ENCODE assay signal across 8 cellular contexts in the genomic region with DNA sequence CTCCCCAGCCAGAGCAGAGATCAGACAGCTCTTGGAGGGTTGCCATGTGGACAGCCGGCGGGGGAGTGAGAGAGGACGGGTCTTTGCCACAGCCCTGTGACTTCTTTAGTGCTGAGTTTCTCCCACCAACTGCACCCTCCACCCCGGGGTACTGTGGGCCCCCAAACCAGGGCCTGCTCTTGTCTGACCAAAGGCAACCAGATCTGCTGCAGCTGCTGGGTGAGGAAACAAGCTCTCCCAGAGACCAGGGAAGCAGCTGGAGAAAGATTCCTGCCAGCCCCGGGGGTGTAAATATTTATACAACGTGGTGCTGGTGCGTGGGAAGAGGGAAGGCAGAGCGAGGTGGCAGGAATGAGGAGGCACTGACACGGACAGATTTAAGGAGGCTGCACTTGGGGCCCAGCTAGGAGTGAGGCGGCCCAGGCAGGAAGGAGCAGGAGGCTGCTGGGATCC. TPM values are rescaled to one million over a fixed set of nuclear protein-coding genes. Genes with fewer than 3 reads are reported as not detected.
DNase-seq lines count a peak whose midpoint lies in the region; ATAC-seq and TF ChIP-seq lines count a peak whose summit lies in the region.

No MANE protein-coding gene starts in this region.

- H3K4me3 Mint-ChIP-seq in dendritic cell treated with granulocyte-macrophage colony-stimulating factor and Interleukin-4, amounts not matched to agents 40 ng/mL and 50 ng/mL, for 4 days = peak overlapping the region; percentile 60

- H3K9me3 ChIP-seq in mucosa of descending colon = no peaks in the 10 kb centered on the region

- in situ Hi-C loops in G401 (cut with HindIII; ENCODE audit: low sequenced_read_pairs) = no loop called here

- H3K36me3 ChIP-seq in mucosa of descending colon (ENCODE audit: low read depth) = no peaks in the 10 kb centered on the region

- peaks cover 17% of the 10 kb centered on the region for H3K4me1 ChIP-seq in mucosa of descending colon (ENCODE audit: low read depth)

- intact Hi-C loops in dendritic cell treated with granulocyte-macrophage colony-stimulating factor and Interleukin-4, amounts not matched to agents 40 ng/mL and 50 ng/mL, for 4 days (cut with micrococcal nuclease) = no loop called here
- intact Hi-C loops in mucosa of descending colon (cut with DNase I, micrococcal nuclease) = no loop called here

- peaks cover 42% of the 10 kb centered on the region for H3K4me1 Mint-ChIP-seq in dendritic cell treated with granulocyte-macrophage colony-stimulating factor and Interleukin-4, amounts not matched to agents 40 ng/mL and 50 ng/mL, for 4 days (ENCODE audit: low read depth)

- peak overlapping the region; percentile 93 for H3K27ac Mint-ChIP-seq in dendritic cell treated with granulocyte-macrophage colony-stimulating factor and Interleukin-4, amounts not matched to agents 40 ng/mL and 50 ng/mL, for 4 days

- H3K9me3 Mint-ChIP-seq in dendritic cell treated with granulocyte-macrophage colony-stimulating factor and Interleukin-4, amounts not matched to agents 40 ng/mL and 50 ng/mL, for 4 days = peaks cover 2% of the 10 kb centered on the region

- peak; percentile 82 for DNase-seq in EL
- DNase-seq in NCI-H226 = peak; percentile 73
- peak in 2 of 3 donors; percentile 64 to 70 for DNase-seq in mucosa of descending colon
- no peak for DNase-seq in NCI-H187 treated with DMSO at 0.1 percent for 48 hours (lab: John Stamatoyannopoulos, UW)
- no peak for DNase-seq in G401 (ENCODE audit: low spot score)
- DNase-seq in occipital lobe (lab: John Stamatoyannopoulos, UW) = no peak

- H3K4me3 ChIP-seq in mucosa of descending colon = no peak overlapping the region

- peaks cover 11% of the 10 kb centered on the region for H3K36me3 Mint-ChIP-seq in dendritic cell treated with granulocyte-macrophage colony-stimulating factor and Interleukin-4, amounts not matched to agents 40 ng/mL and 50 ng/mL, for 4 days (ENCODE audit: low read depth)

- no peak for TF ChIP-seq CTCF in mucosa of descending colon (IDR thresholded peaks at IDR 0.05)

- peaks cover 3% of the 10 kb centered on the region for H3K27me3 Mint-ChIP-seq in dendritic cell treated with granulocyte-macrophage colony-stimulating factor and Interleukin-4, amounts not matched to agents 40 ng/mL and 50 ng/mL, for 4 days

- ATAC-seq in mucosa of descending colon (peak; percentile 66), GM21528 (IDR thresholded peaks at IDR 0.05; ENCODE audit: low FRiP score, unreplicated experiment) (no peak)

RNA-seq across cellular contexts. Expression of a gene that starts 14.3 kb away (rescaled TPM):
- 100 to 1,000 TPM in 2 of 3 donors, 10 to 100 TPM in 1; 79.8 to 472 (median 103) TPM for total RNA-seq in mucosa of descending colon
- 7.8 and 28.6 TPM in 2 replicates for total RNA-seq in G401 (2014; rRNA removed; shearing (Covaris generic))
- total RNA-seq in occipital lobe = 7.3 TPM

Comparison
In these comparisons a context has a peak if more than half of its experiments do, and no peak if none do; other contexts are left out.
1. DNase-seq: peak in EL (single experiment), NCI-H226 (single experiment) and mucosa of descending colon (2 of 3); none in NCI-H187 treated with DMSO at 0.1 percent for 48 hours (single experiment), G401 (single experiment) and occipital lobe (single experiment).